ENCODE assay signal across 2 cellular contexts in genomic region chr11:27108809-27109208, GRCh38.
TF ChIP-seq lines count a peak whose summit lies in the region.

No MANE protein-coding gene starts in this region.

TF ChIP-seq in liver, 16 proteins besides CTCF, POLR2A, EP300 and RAD21 (continued from another document):
- TF ChIP-seq, protein P1, sequence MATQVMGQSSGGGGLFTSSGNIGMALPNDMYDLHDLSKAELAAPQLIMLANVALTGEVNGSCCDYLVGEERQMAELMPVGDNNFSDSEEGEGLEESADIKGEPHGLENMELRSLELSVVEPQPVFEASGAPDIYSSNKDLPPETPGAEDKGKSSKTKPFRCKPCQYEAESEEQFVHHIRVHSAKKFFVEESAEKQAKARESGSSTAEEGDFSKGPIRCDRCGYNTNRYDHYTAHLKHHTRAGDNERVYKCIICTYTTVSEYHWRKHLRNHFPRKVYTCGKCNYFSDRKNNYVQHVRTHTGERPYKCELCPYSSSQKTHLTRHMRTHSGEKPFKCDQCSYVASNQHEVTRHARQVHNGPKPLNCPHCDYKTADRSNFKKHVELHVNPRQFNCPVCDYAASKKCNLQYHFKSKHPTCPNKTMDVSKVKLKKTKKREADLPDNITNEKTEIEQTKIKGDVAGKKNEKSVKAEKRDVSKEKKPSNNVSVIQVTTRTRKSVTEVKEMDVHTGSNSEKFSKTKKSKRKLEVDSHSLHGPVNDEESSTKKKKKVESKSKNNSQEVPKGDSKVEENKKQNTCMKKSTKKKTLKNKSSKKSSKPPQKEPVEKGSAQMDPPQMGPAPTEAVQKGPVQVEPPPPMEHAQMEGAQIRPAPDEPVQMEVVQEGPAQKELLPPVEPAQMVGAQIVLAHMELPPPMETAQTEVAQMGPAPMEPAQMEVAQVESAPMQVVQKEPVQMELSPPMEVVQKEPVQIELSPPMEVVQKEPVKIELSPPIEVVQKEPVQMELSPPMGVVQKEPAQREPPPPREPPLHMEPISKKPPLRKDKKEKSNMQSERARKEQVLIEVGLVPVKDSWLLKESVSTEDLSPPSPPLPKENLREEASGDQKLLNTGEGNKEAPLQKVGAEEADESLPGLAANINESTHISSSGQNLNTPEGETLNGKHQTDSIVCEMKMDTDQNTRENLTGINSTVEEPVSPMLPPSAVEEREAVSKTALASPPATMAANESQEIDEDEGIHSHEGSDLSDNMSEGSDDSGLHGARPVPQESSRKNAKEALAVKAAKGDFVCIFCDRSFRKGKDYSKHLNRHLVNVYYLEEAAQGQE (IDR thresholded peaks at IDR 0.05): no peak
- TF ChIP-seq ZBTB33 (IDR thresholded peaks at IDR 0.05) (no peak), GABPA (IDR thresholded peaks at IDR 0.05 in 1 of 2, conservative IDR thresholded peaks at IDR 0.05 in 1 of 2) (no peak), EGR1 (IDR thresholded peaks at IDR 0.05; ENCODE audit: low read depth in 2 of 2) (no peak), TAF1 (conservative IDR thresholded peaks at IDR 0.05) (no peak), SP1 (IDR thresholded peaks at IDR 0.05) (no peak)
- TF ChIP-seq, protein P2, sequence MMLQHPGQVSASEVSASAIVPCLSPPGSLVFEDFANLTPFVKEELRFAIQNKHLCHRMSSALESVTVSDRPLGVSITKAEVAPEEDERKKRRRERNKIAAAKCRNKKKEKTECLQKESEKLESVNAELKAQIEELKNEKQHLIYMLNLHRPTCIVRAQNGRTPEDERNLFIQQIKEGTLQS (IDR thresholded peaks at IDR 0.05): no peak
TF ChIP-seq in liver: peak in this region for 0.

TF ChIP-seq in HepG2, 621 proteins besides CTCF, POLR2A, EP300 and RAD21 (continued from another document):
- TF ChIP-seq, protein P3, sequence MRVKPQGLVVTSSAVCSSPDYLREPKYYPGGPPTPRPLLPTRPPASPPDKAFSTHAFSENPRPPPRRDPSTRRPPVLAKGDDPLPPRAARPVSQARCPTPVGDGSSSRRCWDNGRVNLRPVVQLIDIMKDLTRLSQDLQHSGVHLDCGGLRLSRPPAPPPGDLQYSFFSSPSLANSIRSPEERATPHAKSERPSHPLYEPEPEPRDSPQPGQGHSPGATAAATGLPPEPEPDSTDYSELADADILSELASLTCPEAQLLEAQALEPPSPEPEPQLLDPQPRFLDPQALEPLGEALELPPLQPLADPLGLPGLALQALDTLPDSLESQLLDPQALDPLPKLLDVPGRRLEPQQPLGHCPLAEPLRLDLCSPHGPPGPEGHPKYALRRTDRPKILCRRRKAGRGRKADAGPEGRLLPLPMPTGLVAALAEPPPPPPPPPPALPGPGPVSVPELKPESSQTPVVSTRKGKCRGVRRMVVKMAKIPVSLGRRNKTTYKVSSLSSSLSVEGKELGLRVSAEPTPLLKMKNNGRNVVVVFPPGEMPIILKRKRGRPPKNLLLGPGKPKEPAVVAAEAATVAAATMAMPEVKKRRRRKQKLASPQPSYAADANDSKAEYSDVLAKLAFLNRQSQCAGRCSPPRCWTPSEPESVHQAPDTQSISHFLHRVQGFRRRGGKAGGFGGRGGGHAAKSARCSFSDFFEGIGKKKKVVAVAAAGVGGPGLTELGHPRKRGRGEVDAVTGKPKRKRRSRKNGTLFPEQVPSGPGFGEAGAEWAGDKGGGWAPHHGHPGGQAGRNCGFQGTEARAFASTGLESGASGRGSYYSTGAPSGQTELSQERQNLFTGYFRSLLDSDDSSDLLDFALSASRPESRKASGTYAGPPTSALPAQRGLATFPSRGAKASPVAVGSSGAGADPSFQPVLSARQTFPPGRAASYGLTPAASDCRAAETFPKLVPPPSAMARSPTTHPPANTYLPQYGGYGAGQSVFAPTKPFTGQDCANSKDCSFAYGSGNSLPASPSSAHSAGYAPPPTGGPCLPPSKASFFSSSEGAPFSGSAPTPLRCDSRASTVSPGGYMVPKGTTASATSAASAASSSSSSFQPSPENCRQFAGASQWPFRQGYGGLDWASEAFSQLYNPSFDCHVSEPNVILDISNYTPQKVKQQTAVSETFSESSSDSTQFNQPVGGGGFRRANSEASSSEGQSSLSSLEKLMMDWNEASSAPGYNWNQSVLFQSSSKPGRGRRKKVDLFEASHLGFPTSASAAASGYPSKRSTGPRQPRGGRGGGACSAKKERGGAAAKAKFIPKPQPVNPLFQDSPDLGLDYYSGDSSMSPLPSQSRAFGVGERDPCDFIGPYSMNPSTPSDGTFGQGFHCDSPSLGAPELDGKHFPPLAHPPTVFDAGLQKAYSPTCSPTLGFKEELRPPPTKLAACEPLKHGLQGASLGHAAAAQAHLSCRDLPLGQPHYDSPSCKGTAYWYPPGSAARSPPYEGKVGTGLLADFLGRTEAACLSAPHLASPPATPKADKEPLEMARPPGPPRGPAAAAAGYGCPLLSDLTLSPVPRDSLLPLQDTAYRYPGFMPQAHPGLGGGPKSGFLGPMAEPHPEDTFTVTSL (CRISPR knock-in tag; IDR thresholded peaks at IDR 0.05; ENCODE audit: borderline replicate concordance): no peak
- TF ChIP-seq ZNF740 (CRISPR knock-in tag; IDR thresholded peaks at IDR 0.05) (no peak), ZNF333 (CRISPR knock-in tag; IDR thresholded peaks at IDR 0.05; ENCODE audit: borderline replicate concordance) (no peak), NFE2 (CRISPR knock-in tag; IDR thresholded peaks at IDR 0.05) (no peak), KAT2B (IDR thresholded peaks at IDR 0.05; ENCODE audit: borderline replicate concordance, low read depth, low read length) (no peak), ELF3 (CRISPR knock-in tag; IDR thresholded peaks at IDR 0.05) (no peak), ZBTB10 (CRISPR knock-in tag; IDR thresholded peaks at IDR 0.05; ENCODE audit: borderline replicate concordance) (no peak), TOPORS (CRISPR knock-in tag; IDR thresholded peaks at IDR 0.05) (no peak), ZNF549 (CRISPR knock-in tag; IDR thresholded peaks at IDR 0.05) (no peak), IRX3 (CRISPR knock-in tag; IDR thresholded peaks at IDR 0.05; ENCODE audit: borderline replicate concordance, low read depth) (no peak)
TF ChIP-seq in HepG2: peak in this region for 0.
